ENCODE assay signal across 12 cellular contexts in genomic region chr19:43600326-43600725, GRCh38. TPM values are rescaled to one million over a fixed set of nuclear protein-coding genes. Genes with fewer than 3 reads are reported as not detected.
DNase-seq lines count a peak whose midpoint lies in the region; ATAC-seq and TF ChIP-seq lines count a peak whose summit lies in the region.
"Not testable (repeated sequence)": the region's sequence is repeated elsewhere in the genome, so short reads cannot be mapped to it uniquely, and the experiment has no call there.
"Had no signal": no experiment of that assay in that cellular context is flagged by ENCODE, and none has a peak within 500 bp of the region (broad histone marks: within the 10 kb centered on the region; RNA-seq: fewer than 3 reads in every experiment).

No MANE protein-coding gene starts in this region.

- not testable (repeated sequence) for H3K4me3 Mint-ChIP-seq in T-helper 17 cell

- in situ Hi-C loops in G401 (cut with HindIII; ENCODE audit: low sequenced_read_pairs): not testable (repeated sequence)

- TF ChIP-seq POLR2A in adrenal gland (IDR thresholded peaks at IDR 0.05): peak in 1 of 2 donors; percentile 19
- TF ChIP-seq POLR2A in prostate gland (IDR thresholded peaks at IDR 0.05): not testable (repeated sequence)

- not testable (repeated sequence) for H3K4me3 ChIP-seq in adrenal gland, prostate gland

- DNase-seq in G401 (ENCODE audit: low spot score) (peak; percentile 85), adrenal gland (peak in 5 of 7 donors; percentile 40 to 68 (median 57)), cerebellar cortex (ENCODE audit: low spot score) (peak; percentile 82), medulla oblongata (ENCODE audit: extremely low spot score) (peak; percentile 54), prostate gland (ENCODE audit: low spot score) (peak; percentile 25), superior temporal gyrus (ENCODE audit: extremely low spot score) (peak; percentile 55)
- not testable (repeated sequence) for DNase-seq in T-helper 17 cell

- H3K27ac ChIP-seq in adrenal gland (peak overlapping the region in 3 of 5 donors; percentile 52 to 62 (median 55)), prostate gland (peak overlapping the region; percentile 77 to 97)

- WGBS in adrenal gland, 4 donors: 55 to 73% (median 65%) methylated on average over 5 of the region's 5 CpGs
- WGBS in prostate gland: 43% methylated on average over 5 of the region's 5 CpGs

- H3K36me3 Mint-ChIP-seq in T-helper 17 cell (ENCODE audit: low read depth): not testable (repeated sequence)

- intact Hi-C loops in adrenal gland (cut with DNase I): loop anchor here in 1 of 2 donors (10.0 kb wide), 1 partner anchor 54 kb away; no protein-coding TSS in a partner anchor
- intact Hi-C loops in prostate gland (cut with DNase I): not testable (repeated sequence)

- not testable (repeated sequence) for H3K9me3 ChIP-seq in T-helper 17 cell (ENCODE audit: control insufficient read depth, low read length, poor library complexity, severe bottlenecking); adrenal gland (replicated peaks in 1 of 3); prostate gland

- H3K27me3 ChIP-seq in adrenal gland; prostate gland (replicated peaks; ENCODE audit: insufficient read depth): not testable (repeated sequence)

- not testable (repeated sequence) for TF ChIP-seq CTCF in adrenal gland (IDR thresholded peaks at IDR 0.05); prostate gland (IDR thresholded peaks at IDR 0.05)

- peaks cover 33% of the 10 kb centered on the region for H3K4me1 Mint-ChIP-seq in T-helper 17 cell

- H3K4me1 ChIP-seq in adrenal gland (replicated peaks in 1 of 2) (peaks cover 12 to 20% of the 10 kb centered on the region in 2 donors), prostate gland (replicated peaks) (peaks cover 26% of the 10 kb centered on the region)

- H3K36me3 ChIP-seq in adrenal gland (replicated peaks in 1 of 2): peaks cover 0 to 21% of the 10 kb centered on the region in 2 donors
- not testable (repeated sequence) for H3K36me3 ChIP-seq in prostate gland

- not testable (repeated sequence) for H3K27me3 Mint-ChIP-seq in T-helper 17 cell

- H3K27ac Mint-ChIP-seq in T-helper 17 cell: peak overlapping the region; percentile 27

- ATAC-seq in T-helper 17 cell: not testable (repeated sequence)

RNA-seq across cellular contexts. Expression of gene ZNF576, which starts 3.9 kb away (rescaled TPM):
- 6.9 and 15.4 TPM in 2 replicates for total RNA-seq in G401 (2014; rRNA removed; shearing (Covaris generic))
- 10 to 100 TPM in 1 of 2 donors, 1 to 10 TPM in 1; 7.9 to 11.1 TPM for total RNA-seq in T-helper 17 cell
- 100 to 1,000 TPM in 1 of 8 donors, 10 to 100 TPM in 7; 15.7 to 114 (median 26.3) TPM for total RNA-seq in adrenal gland
- 10 to 100 TPM in 2 of 3 donors, 1 to 10 TPM in 1; 9.8 to 13.7 (median 10.8) TPM for polyA plus RNA-seq in adrenal gland
- total RNA-seq in prostate gland: 10 to 100 TPM; 25.1 to 30.6 TPM

RNA-seq across cellular contexts. Expression of gene IRGQ, which starts 4.4 kb away (rescaled TPM):
- total RNA-seq in G401 (2014; rRNA removed; shearing (Covaris generic)): 43.1 and 63.5 TPM in 2 replicates
- total RNA-seq in T-helper 17 cell: 10 to 100 TPM; 49.9 to 51.1 TPM
- 10 to 100 TPM; 18.9 to 57.9 (median 26.7) TPM for total RNA-seq in adrenal gland
- polyA plus RNA-seq in adrenal gland: 10 to 100 TPM in 1 of 3 donors, 1 to 10 TPM in 2; 7.0 to 12.8 (median 7.4) TPM
- total RNA-seq in prostate gland: 10 to 100 TPM; 28.3 to 30.4 TPM

RNA-seq across cellular contexts. Expression of gene SRRM5, which starts 11.6 kb away (rescaled TPM):
- not detected in 2 replicates for total RNA-seq in G401 (2014; rRNA removed; shearing (Covaris generic))
- total RNA-seq in T-helper 17 cell (under 1 TPM; 0.40 to 0.60 TPM), adrenal gland (under 1 TPM in 5 of 8 donors, not detected in 3; 0.15 to 0.43 (median 0.18) TPM), prostate gland (under 1 TPM; 0.28 to 0.59 TPM)
- 1 to 10 TPM in 2 of 3 donors, under 1 TPM in 1; 0.53 to 4.7 (median 1.2) TPM for polyA plus RNA-seq in adrenal gland
- total RNA-seq: A172, GM23338 had no signal

RNA-seq across cellular contexts. Expression of gene ZNF428, which starts 19.1 kb away (rescaled TPM):
- total RNA-seq in G401 (2014; rRNA removed; shearing (Covaris generic)): 135 and 160 TPM in 2 replicates
- total RNA-seq in T-helper 17 cell: 10 to 100 TPM; 23.8 to 26.3 TPM
- 10 to 100 TPM; 34.9 to 71.2 (median 54.9) TPM for total RNA-seq in adrenal gland
- 100 to 1,000 TPM in 2 of 3 donors, 10 to 100 TPM in 1; 10.3 to 214 (median 148) TPM for polyA plus RNA-seq in adrenal gland
- 100 to 1,000 TPM in 1 of 2 donors, 10 to 100 TPM in 1; 51.7 to 108 TPM for total RNA-seq in prostate gland

RNA-seq across cellular contexts. Expression of gene PINLYP, which starts 24.7 kb away (rescaled TPM):
- total RNA-seq in G401 (2014; rRNA removed; shearing (Covaris generic)): 1.5 and 2.7 TPM in 2 replicates
- total RNA-seq in T-helper 17 cell: 1 to 10 TPM in 1 of 2 donors, under 1 TPM in 1; 0.52 to 1.5 TPM
- total RNA-seq in adrenal gland: 1 to 10 TPM in 6 of 8 donors, under 1 TPM in 1, not detected in 1; 0.61 to 5.1 (median 2.8) TPM
- 10 to 100 TPM in 2 of 3 donors, 1 to 10 TPM in 1; 4.3 to 16.0 (median 12.4) TPM for polyA plus RNA-seq in adrenal gland
- total RNA-seq in prostate gland: 1 to 10 TPM; 4.8 to 7.8 TPM
- total RNA-seq: A172; Caco-2; CD4-positive, CD25-positive, alpha-beta regulatory T cell; HT-29 had no signal
